24 cellular contexts compared by ENCODE assay signal in the genomic region with DNA sequence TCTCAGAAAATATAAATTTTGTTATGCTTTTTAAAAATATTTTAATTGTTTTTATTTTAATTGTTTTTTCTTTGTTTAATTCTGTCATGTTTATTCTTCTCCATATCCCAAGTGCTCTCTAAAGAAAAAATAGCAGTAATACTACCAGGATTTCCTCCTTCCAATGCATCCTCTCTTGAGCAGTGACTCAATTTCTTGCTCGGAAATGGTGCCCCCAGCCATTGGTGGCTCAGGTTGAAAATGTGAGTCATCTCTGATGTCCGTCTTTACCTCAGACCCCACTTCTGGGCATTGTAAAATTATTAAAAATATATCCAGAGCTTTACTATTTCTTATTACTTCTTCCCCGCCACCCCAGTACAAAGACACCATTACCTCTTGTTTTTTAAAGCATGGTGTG.
"Had no signal": no experiment of that assay in that cellular context is flagged by ENCODE, and none has a peak within 500 bp of the region (broad histone marks: within the 10 kb centered on the region; RNA-seq: fewer than 3 reads in every experiment).

No MANE protein-coding gene starts in this region.

- H3K9me3 ChIP-seq: esophagus squamous epithelium, gastrocnemius medialis, left lung, lower lobe of right lung, mucosa of descending colon had no signal

- H3K4me3 ChIP-seq: coronary artery, dorsolateral prefrontal cortex, esophagus squamous epithelium, gastrocnemius medialis, heart right ventricle, left lung, lower lobe of right lung, mucosa of descending colon had no signal

- H3K36me3 ChIP-seq: esophagus squamous epithelium, gastrocnemius medialis, heart right ventricle, left lung, lower lobe of right lung had no signal

- FAIRE-seq: colon, islet of Langerhans, keratinocyte had no signal

- H3K27ac ChIP-seq: coronary artery, dorsolateral prefrontal cortex, epithelial cell of prostate, esophagus squamous epithelium, gastrocnemius medialis, heart right ventricle, left lung, lower lobe of right lung had no signal

- DNase-seq: dorsolateral prefrontal cortex; effector CD4-positive, alpha-beta T cell; effector memory CD4-positive, alpha-beta T cell; erythroblast; esophagus squamous epithelium; foreskin fibroblast; foreskin melanocyte; gastrocnemius medialis; glutamatergic neuron; head of caudate nucleus; heart right ventricle; hippocampal formation; left cardiac atrium; left lung; left ventricle myocardium superior; lower lobe of right lung; mesenchymal stem cell; mucosa of descending colon; naive B cell had no signal

- H3K4me1 ChIP-seq: esophagus squamous epithelium, gastrocnemius medialis, heart right ventricle, left lung, lower lobe of right lung had no signal

- H3K27me3 ChIP-seq: dorsolateral prefrontal cortex, esophagus squamous epithelium, gastrocnemius medialis, heart right ventricle, left lung had no signal
